Comparison of ENCODE assay signal across 9 cellular contexts in genomic region chr17:40433551-40434384, GRCh38. TPM values are rescaled to one million over a fixed set of nuclear protein-coding genes. Genes with fewer than 3 reads are reported as not detected.
DNase-seq lines count a peak whose midpoint lies in the region; ATAC-seq, FAIRE-seq and TF ChIP-seq lines count a peak whose summit lies in the region.
"Had no signal": no experiment of that assay in that cellular context is flagged by ENCODE, and none has a peak within 500 bp of the region (broad histone marks: within the 10 kb centered on the region; RNA-seq: fewer than 3 reads in every experiment).

No MANE protein-coding gene starts in this region.

- no peaks in the 10 kb centered on the region for H3K4me1 ChIP-seq in HEK293 (ENCODE audit: control insufficient read depth, insufficient read depth, low read length)
- peaks cover 6% of the 10 kb centered on the region for H3K4me1 ChIP-seq in keratinocyte (ENCODE audit: control insufficient read depth, extremely low read depth, insufficient read depth, low read length)

- H3K27ac ChIP-seq in C4-2B = no peak overlapping the region
- H3K27ac ChIP-seq in HEK293 (ENCODE audit: extremely low read depth, low read depth, low read length) = no peak overlapping the region
- no peak overlapping the region for H3K27ac ChIP-seq in keratinocyte (ENCODE audit: control insufficient read depth, insufficient read depth, low read length)

- no peaks in the 10 kb centered on the region for H3K36me3 ChIP-seq in HEK293 (ENCODE audit: control insufficient read depth in 2 of 2, insufficient read depth in 1 of 2, low read length in 2 of 2)
- no peaks in the 10 kb centered on the region for H3K36me3 ChIP-seq in keratinocyte (ENCODE audit: control insufficient read depth in 2 of 2, extremely low read depth in 1 of 2, insufficient read depth in 2 of 2, low read length in 2 of 2)

- CTCF ChIA-PET in HEK293 (lab: Yijun Ruan, JAX) = interaction anchor here (0.6 to 2.1 kb wide), 16 partner anchors 10 to 164 kb away, joined by 3 to 10 read pairs (median 4); partner anchors contain the start of genes IGFBP4 and TOP2A
- CTCF ChIA-PET in activated CD4-positive, alpha-beta memory T cell treated with anti-CD3 and anti-CD28 coated beads, Interleukin-2, amount 10 ng/mL, durations not matched to agents 7 days and 5 days (lab: Charles Lee) = interaction anchor here (0.6 to 2.3 kb wide), 8 partner anchors 10 to 127 kb away, joined by 3 to 12 read pairs (median 4); partner anchors contain the start of gene TOP2A

- no peak overlapping the region for H3K4me3 ChIP-seq in HEK293 (ENCODE audit: low read depth, low read length)
- no peak overlapping the region for H3K4me3 ChIP-seq in keratinocyte (ENCODE audit: control insufficient read depth in 2 of 3, extremely low read depth in 1 of 3, insufficient read depth in 2 of 3, low read depth in 1 of 3, low read length in 3 of 3)

- no peaks in the 10 kb centered on the region for H4K20me1 ChIP-seq in keratinocyte (ENCODE audit: control insufficient read depth, extremely low read depth, insufficient read depth, low read length)

- peaks cover 31% of the 10 kb centered on the region for H3K27me3 Mint-ChIP-seq in activated CD4-positive, alpha-beta memory T cell treated with anti-CD3 and anti-CD28 coated beads, Interleukin-2, amount 10 ng/mL, durations not matched to agents 7 days and 5 days
- H3K27me3 Mint-ChIP-seq: dendritic cell treated with granulocyte-macrophage colony-stimulating factor and Interleukin-4, amounts not matched to agents 40 ng/mL and 50 ng/mL, for 4 days had no signal

- FAIRE-seq in keratinocyte (lab: Jason Lieb, UNC) = peak; percentile 74

- H3K9me3 ChIP-seq in HEK293 (ENCODE audit: control insufficient read depth, insufficient read depth, low read depth, low read length) = no peaks in the 10 kb centered on the region
- no peaks in the 10 kb centered on the region for H3K9me3 ChIP-seq in keratinocyte (ENCODE audit: control insufficient read depth, low read depth, low read length)

- H3K4me3 Mint-ChIP-seq in activated CD4-positive, alpha-beta memory T cell treated with anti-CD3 and anti-CD28 coated beads, Interleukin-2, amount 10 ng/mL, durations not matched to agents 7 days and 5 days = no peak overlapping the region
- H3K4me3 Mint-ChIP-seq: dendritic cell treated with granulocyte-macrophage colony-stimulating factor and Interleukin-4, amounts not matched to agents 40 ng/mL and 50 ng/mL, for 4 days had no signal

- H3K4me2 ChIP-seq in keratinocyte (ENCODE audit: control insufficient read depth, extremely low read depth, insufficient read depth, low read depth, low read length) = no peak overlapping the region

- no peak for ATAC-seq in HG02970 (IDR thresholded peaks at IDR 0.05; ENCODE audit: low FRiP score, unreplicated experiment)

- peak; percentile 44 for DNase-seq in activated CD4-positive, alpha-beta memory T cell treated with anti-CD3 and anti-CD28 coated beads, Interleukin-2, amount 10 ng/mL, durations not matched to agents 7 days and 5 days
- DNase-seq in keratinocyte (ENCODE audit: low read depth, low spot score) = no peak
- no peak for DNase-seq in central memory CD4-positive, alpha-beta T cell
- no peak for DNase-seq in NCI-H526 treated with DMSO at 0.1 percent for 48 hours (lab: John Stamatoyannopoulos, UW)
- no peak for DNase-seq in T-helper 1 cell

- no peak overlapping the region for H3K9ac ChIP-seq in keratinocyte (ENCODE audit: control insufficient read depth, extremely low read depth, insufficient read depth, low read length)

- H3K4me1 Mint-ChIP-seq in activated CD4-positive, alpha-beta memory T cell treated with anti-CD3 and anti-CD28 coated beads, Interleukin-2, amount 10 ng/mL, durations not matched to agents 7 days and 5 days = peaks cover 14% of the 10 kb centered on the region

- POLR2A ChIA-PET in HEK293 (lab: Yijun Ruan, JAX) = interaction anchor here (1.5 kb wide), 1 partner anchor 16 kb away, joined by 8 read pairs; the partner anchor contains the start of gene TOP2A
- POLR2A ChIA-PET in activated CD4-positive, alpha-beta memory T cell treated with anti-CD3 and anti-CD28 coated beads, Interleukin-2, amount 10 ng/mL, durations not matched to agents 7 days and 5 days (lab: Charles Lee) = interaction anchor here (1.4 kb wide), 1 partner anchor 10 kb away, joined by 4 read pairs; the partner anchor contains the start of gene IGFBP4

- H3K9me3 Mint-ChIP-seq in activated CD4-positive, alpha-beta memory T cell treated with anti-CD3 and anti-CD28 coated beads, Interleukin-2, amount 10 ng/mL, durations not matched to agents 7 days and 5 days = no peaks in the 10 kb centered on the region
- H3K9me3 Mint-ChIP-seq: dendritic cell treated with granulocyte-macrophage colony-stimulating factor and Interleukin-4, amounts not matched to agents 40 ng/mL and 50 ng/mL, for 4 days had no signal

- peaks cover 30% of the 10 kb centered on the region for H3K27me3 ChIP-seq in keratinocyte (ENCODE audit: control insufficient read depth, extremely low read depth, insufficient read depth, low read length)

- H3K79me2 ChIP-seq in keratinocyte (ENCODE audit: control insufficient read depth, insufficient read depth, low read length) = no peaks in the 10 kb centered on the region

- TF ChIP-seq CTCF in C4-2B (conservative IDR thresholded peaks at IDR 0.05) (peak; percentile 68), HEK293 (tag by site-specific recombination; IDR thresholded peaks at IDR 0.05) (peak; percentile 43; the same call in 1 of the 2 replicates), keratinocyte (optimal IDR thresholded peaks at IDR 0.05 in 1 of 3, IDR thresholded peaks at IDR 0.05 in 1 of 3, conservative IDR thresholded peaks at IDR 0.05 in 1 of 3; ENCODE audit: extremely low read depth in 1 of 3, insufficient read depth in 2 of 3, low read length in 3 of 3) (peak; percentile 67 to 79 (median 78))

- H3K27ac Mint-ChIP-seq in activated CD4-positive, alpha-beta memory T cell treated with anti-CD3 and anti-CD28 coated beads, Interleukin-2, amount 10 ng/mL, durations not matched to agents 7 days and 5 days = no peak overlapping the region
- H3K27ac Mint-ChIP-seq: dendritic cell treated with granulocyte-macrophage colony-stimulating factor and Interleukin-4, amounts not matched to agents 40 ng/mL and 50 ng/mL, for 4 days had no signal

- no peaks in the 10 kb centered on the region for H3K36me3 Mint-ChIP-seq in activated CD4-positive, alpha-beta memory T cell treated with anti-CD3 and anti-CD28 coated beads, Interleukin-2, amount 10 ng/mL, durations not matched to agents 7 days and 5 days (ENCODE audit: low read depth)

- no peaks in the 10 kb centered on the region for H3K9me1 ChIP-seq in keratinocyte (ENCODE audit: control insufficient read depth, extremely low read depth, insufficient read depth, low read length)

- H2AFZ ChIP-seq in keratinocyte (ENCODE audit: control insufficient read depth, low read length) = no peak overlapping the region

- dilution Hi-C loops in keratinocyte (cut with MboI; ENCODE audit: extremely low pct_ligation_motif_present, low sequenced_read_pairs) = no loop called here

TF ChIP-seq in HEK293, 187 proteins besides CTCF, POLR2A, EP300 and RAD21 (continues in another document):
- no peak for TF ChIP-seq ZNF132 (tag by site-specific recombination; IDR thresholded peaks at IDR 0.05; ENCODE audit: borderline replicate concordance)
- no peak for TF ChIP-seq ZNF324 (tag by site-specific recombination; IDR thresholded peaks at IDR 0.05)
- no peak for TF ChIP-seq ZBTB11 (tag by site-specific recombination; conservative IDR thresholded peaks at IDR 0.05; ENCODE audit: low read depth)

RNA-seq across cellular contexts. Expression of gene IGFBP4, which starts 9.5 kb away (rescaled TPM):
- total RNA-seq in activated CD4-positive, alpha-beta memory T cell treated with anti-CD3 and anti-CD28 coated beads, Interleukin-2, amount 10 ng/mL, durations not matched to agents 7 days and 5 days = 10 to 100 TPM; 27.1 to 28.4 TPM
- 6.0 to 13.8 TPM (median 6.8 TPM) in 3 replicates for polyA plus RNA-seq in keratinocyte
- 0.44 TPM for polyA plus RNA-seq in keratinocyte (2011; ENCODE audit: low read depth)
- polyA plus RNA-seq in keratinocyte (2011; cell fraction: cytosol; rRNA removed) = 9.2 and 12.4 TPM in 2 replicates
- 6.5 and 10.0 TPM in 2 replicates for polyA plus RNA-seq in keratinocyte (2011; cell fraction: nucleus; rRNA removed)
- polyA plus RNA-seq in keratinocyte (2012; ENCODE audit: low replicate concordance) = 5.1 and 17.9 TPM in 2 replicates
- 6.8 to 30.7 TPM (median 7.6 TPM) in 3 replicates for polyA minus RNA-seq in keratinocyte
- 15.9 TPM for polyA minus RNA-seq in keratinocyte (2011; cell fraction: cytosol; rRNA and poly(A)+ RNA removed)
- 3.8 and 6.0 TPM in 2 replicates for polyA minus RNA-seq in keratinocyte (2011; cell fraction: nucleus; rRNA and poly(A)+ RNA removed)

RNA-seq across cellular contexts. Expression of gene TOP2A, which starts 16.1 kb away (rescaled TPM):
- 100 to 1,000 TPM; 361 to 373 TPM for total RNA-seq in activated CD4-positive, alpha-beta memory T cell treated with anti-CD3 and anti-CD28 coated beads, Interleukin-2, amount 10 ng/mL, durations not matched to agents 7 days and 5 days
- polyA plus RNA-seq in keratinocyte = 5.2 to 45.0 TPM (median 27.1 TPM) in 3 replicates
- 3.0 TPM for polyA plus RNA-seq in keratinocyte (2011; ENCODE audit: low read depth)
- 5.1 and 13.0 TPM in 2 replicates for polyA plus RNA-seq in keratinocyte (2011; cell fraction: cytosol; rRNA removed)
- polyA plus RNA-seq in keratinocyte (2011; cell fraction: nucleus; rRNA removed) = 6.1 and 10.4 TPM in 2 replicates
- polyA plus RNA-seq in keratinocyte (2012; ENCODE audit: low replicate concordance) = 0.23 and 33.4 TPM in 2 replicates
- 3.0 to 28.7 TPM (median 4.0 TPM) in 3 replicates for polyA minus RNA-seq in keratinocyte
- polyA minus RNA-seq in keratinocyte (2011; cell fraction: cytosol; rRNA and poly(A)+ RNA removed) = 5.8 TPM
- polyA minus RNA-seq in keratinocyte (2011; cell fraction: nucleus; rRNA and poly(A)+ RNA removed) = 3.3 and 6.9 TPM in 2 replicates
